Comparison of ENCODE assay signal across 37 cellular contexts in the genomic region with DNA sequence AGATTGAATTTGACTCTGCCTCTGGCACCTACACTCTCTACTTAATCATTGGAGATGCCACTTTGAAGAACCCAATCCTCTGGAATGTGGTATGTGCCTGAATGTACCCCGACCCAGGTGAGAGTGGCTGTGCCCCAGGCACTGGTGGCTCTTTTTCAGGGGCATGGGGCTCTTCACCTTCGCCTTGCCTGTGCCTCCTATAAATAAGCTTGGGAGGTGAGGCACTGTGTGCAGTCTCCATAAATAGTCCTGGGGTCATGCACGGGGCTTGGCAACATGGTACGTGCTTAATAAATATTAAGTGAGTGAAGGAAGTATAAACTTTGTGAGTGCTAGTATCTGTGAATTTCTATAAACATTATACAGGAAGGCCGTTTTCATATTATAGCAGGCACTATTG. TPM values are rescaled to one million over a fixed set of nuclear protein-coding genes. Genes with fewer than 3 reads are reported as not detected.
DNase-seq lines count a peak whose midpoint lies in the region; ATAC-seq and TF ChIP-seq lines count a peak whose summit lies in the region.
"Had no signal": no experiment of that assay in that cellular context is flagged by ENCODE, and none has a peak within 500 bp of the region (broad histone marks: within the 10 kb centered on the region; RNA-seq: fewer than 3 reads in every experiment).

No MANE protein-coding gene starts in this region.

- intact Hi-C loops in left cardiac atrium (cut with DNase I) (no loop called here), gastrocnemius medialis (cut with DNase I; ENCODE audit: low total_unique reads) (no loop called here)

- H3K9me3 ChIP-seq in gastrocnemius medialis, result no peaks in the 10 kb centered on the region
- H3K9me3 ChIP-seq: A549, adrenal gland, Peyer's patch, SJSA1, uterus had no signal

- H3K27me3 ChIP-seq in GM23338 (ENCODE audit: insufficient read depth), result no peaks in the 10 kb centered on the region
- H3K27me3 ChIP-seq in gastrocnemius medialis, result no peaks in the 10 kb centered on the region
- H3K27me3 ChIP-seq: adrenal gland, foreskin keratinocyte, Peyer's patch, SJSA1, uterus had no signal

- H3K27ac ChIP-seq in GM23338 (ENCODE audit: low read depth) (peak overlapping the region; percentile 94), gastrocnemius medialis (peak overlapping the region; percentile 78 to 83 (median 82))
- H3K27ac ChIP-seq: A549, foreskin keratinocyte, GM23248, Peyer's patch, SJSA1, uterus had no signal

- H3K9me3 Mint-ChIP-seq in GM23338, result no peaks in the 10 kb centered on the region
- H3K9me3 Mint-ChIP-seq in brain, result no peaks in the 10 kb centered on the region
- H3K9me3 Mint-ChIP-seq in nephron progenitor cell, result no peaks in the 10 kb centered on the region
- H3K9me3 Mint-ChIP-seq: activated B cell treated with CpG ODN at 0.5 μM for 24 hours; activated naive CD4-positive, alpha-beta T cell treated with anti-CD3 and anti-CD28 coated beads for 36 hours; activated T-cell treated with anti-CD3 and anti-CD28 coated beads, Interleukin-2, amount 50 U/mL, for 72 hours; effector memory CD8-positive, alpha-beta T cell had no signal

- TF ChIP-seq POLR2A in gastrocnemius medialis (IDR thresholded peaks at IDR 0.05), result peak in 1 of 2 donors; percentile 29

- H4K20me1 ChIP-seq in GM23338 (replicated peaks; ENCODE audit: insufficient read depth), result peaks cover 29% of the 10 kb centered on the region

- H3K4me1 ChIP-seq in GM23338 (ENCODE audit: insufficient read depth) (peaks cover 33% of the 10 kb centered on the region), gastrocnemius medialis (peaks cover 80 to 87% of the 10 kb centered on the region in 2 donors)
- H3K4me1 ChIP-seq: A549, SJSA1 had no signal

- H3K36me3 ChIP-seq in GM23338 (ENCODE audit: insufficient read depth), result peaks cover 80% of the 10 kb centered on the region
- peaks cover 0 to 82% of the 10 kb centered on the region in 2 donors for H3K36me3 ChIP-seq in gastrocnemius medialis
- H3K36me3 ChIP-seq: uterus had no signal

- DNase-seq in GM23338 (ENCODE audit: low spot score) (no peak), left cardiac atrium (no peak), gastrocnemius medialis (peak in 1 of 2 donors; percentile 67), nephron progenitor cell (no peak), C1 segment of cervical spinal cord (lab: John Stamatoyannopoulos, UW) (no peak), hypothalamus (lab: John Stamatoyannopoulos, UW) (no peak)
- DNase-seq in stimulated activated CD4-positive, alpha-beta T cell treated with anti-CD3 and anti-CD28 coated beads, Interleukin-4, amount 100 ng/mL, for 4 hours, result no peak
- DNase-seq: activated B cell treated with CpG ODN at 0.5 μM for 24 hours; activated CD4-positive, alpha-beta T cell treated with anti-CD3 and anti-CD28 coated beads, Interleukin-2, amount 50 U/mL, for 1 hour; activated CD8-positive, alpha-beta memory T cell treated with anti-CD3 and anti-CD28 coated beads, Interleukin-2, amount 10 ng/mL, durations not matched to agents 7 days and 5 days; activated naive CD4-positive, alpha-beta T cell treated with anti-CD3 and anti-CD28 coated beads for 36 hours; activated T-cell treated with anti-CD3 and anti-CD28 coated beads, Interleukin-2, amount 50 U/mL, for 72 hours; DMS53; effector memory CD8-positive, alpha-beta T cell; hippocampal formation; midbrain; naive thymus-derived CD4-positive, alpha-beta T cell; NCI-H1092 treated with DMSO at 0.1 percent for 48 hours; NCI-H187; NCI-H526 treated with DMSO at 0.1 percent for 48 hours; stimulated activated CD4-positive, alpha-beta T cell treated with anti-CD3 and anti-CD28 coated beads, Interleukin-4, amount 100 ng/mL, for 24 hours; stimulated activated naive CD4-positive, alpha-beta T cell; uterus had no signal

- H3K27ac Mint-ChIP-seq in GM23338 (peak overlapping the region; percentile 83), brain (peak overlapping the region; percentile 89 to 97 (median 93)), nephron progenitor cell (no peak overlapping the region)
- H3K27ac Mint-ChIP-seq: activated B cell treated with CpG ODN at 0.5 μM for 24 hours; activated CD8-positive, alpha-beta memory T cell treated with anti-CD3 and anti-CD28 coated beads, Interleukin-2, amount 10 ng/mL, durations not matched to agents 7 days and 5 days; activated naive CD4-positive, alpha-beta T cell treated with anti-CD3 and anti-CD28 coated beads for 36 hours; activated T-cell treated with anti-CD3 and anti-CD28 coated beads, Interleukin-2, amount 50 U/mL, for 72 hours; effector memory CD8-positive, alpha-beta T cell had no signal

- H3K4me2 ChIP-seq in GM23338, result peak overlapping the region; percentile 61
- H3K4me2 ChIP-seq: A549 had no signal

- no peak overlapping the region for H2AFZ ChIP-seq in GM23338
- H2AFZ ChIP-seq: GM23248 had no signal

- H3K27me3 Mint-ChIP-seq in GM23338 (ENCODE audit: insufficient read depth, low read depth, poor library complexity) (peaks cover 3% of the 10 kb centered on the region), brain (no peaks in the 10 kb centered on the region), nephron progenitor cell (ENCODE audit: low read depth, poor library complexity) (no peaks in the 10 kb centered on the region)
- H3K27me3 Mint-ChIP-seq: activated B cell treated with CpG ODN at 0.5 μM for 24 hours; activated CD8-positive, alpha-beta memory T cell treated with anti-CD3 and anti-CD28 coated beads, Interleukin-2, amount 10 ng/mL, durations not matched to agents 7 days and 5 days; effector memory CD8-positive, alpha-beta T cell; naive thymus-derived CD4-positive, alpha-beta T cell had no signal

- H3K79me2 ChIP-seq in GM23338 (replicated peaks; ENCODE audit: insufficient read depth), result peaks cover 7% of the 10 kb centered on the region; the same call in 1 of the 2 replicates

- H3K4me1 Mint-ChIP-seq in GM23338 (peaks cover 42% of the 10 kb centered on the region), brain (peaks cover 86% of the 10 kb centered on the region), nephron progenitor cell (peaks cover 8% of the 10 kb centered on the region)
- H3K4me1 Mint-ChIP-seq: activated B cell treated with CpG ODN at 0.5 μM for 24 hours; activated CD8-positive, alpha-beta memory T cell treated with anti-CD3 and anti-CD28 coated beads, Interleukin-2, amount 10 ng/mL, durations not matched to agents 7 days and 5 days; naive thymus-derived CD4-positive, alpha-beta T cell had no signal

- H3F3A ChIP-seq in GM23338 (replicated peaks; ENCODE audit: low read depth), result peaks cover 11% of the 10 kb centered on the region; the same call in 1 of the 2 replicates

- H3K4me3 Mint-ChIP-seq in GM23338 (no peak overlapping the region; the same call in 2 of the 3 replicates), brain (no peak overlapping the region), nephron progenitor cell (no peak overlapping the region)
- H3K4me3 Mint-ChIP-seq: activated B cell treated with CpG ODN at 0.5 μM for 24 hours; activated CD8-positive, alpha-beta memory T cell treated with anti-CD3 and anti-CD28 coated beads, Interleukin-2, amount 10 ng/mL, durations not matched to agents 7 days and 5 days; activated naive CD4-positive, alpha-beta T cell treated with anti-CD3 and anti-CD28 coated beads for 36 hours; activated T-cell treated with anti-CD3 and anti-CD28 coated beads, Interleukin-2, amount 50 U/mL, for 72 hours; effector memory CD8-positive, alpha-beta T cell; naive thymus-derived CD4-positive, alpha-beta T cell had no signal

- no peak for TF ChIP-seq CTCF in GM23338 (conservative IDR thresholded peaks at IDR 0.05; ENCODE audit: low read depth in 2 of 2)
- no peak for TF ChIP-seq CTCF in brain (conservative IDR thresholded peaks at IDR 0.05)
- no peak for TF ChIP-seq CTCF in gastrocnemius medialis (IDR thresholded peaks at IDR 0.05 in 4 of 5, conservative IDR thresholded peaks at IDR 0.05 in 1 of 5)
- TF ChIP-seq CTCF in nephron progenitor cell (IDR thresholded peaks at IDR 0.05), result no peak

- peak; percentile 15; the same call in 1 of the 3 replicates for ATAC-seq in GM23338
- ATAC-seq in left cardiac atrium, result peak; percentile 39 to 63
- ATAC-seq in gastrocnemius medialis, result peak; percentile 64
- ATAC-seq: A549; activated CD8-positive, alpha-beta memory T cell treated with anti-CD3 and anti-CD28 coated beads, Interleukin-2, amount 10 ng/mL, durations not matched to agents 7 days and 5 days; activated T-cell treated with anti-CD3 and anti-CD28 coated beads, Interleukin-2, amount 50 U/mL, for 72 hours; effector memory CD8-positive, alpha-beta T cell; foreskin keratinocyte; K562; naive thymus-derived CD4-positive, alpha-beta T cell had no signal

- H3K4me3 ChIP-seq in GM23338, result no peak overlapping the region
- no peak overlapping the region for H3K4me3 ChIP-seq in gastrocnemius medialis
- H3K4me3 ChIP-seq: A549, adrenal gland, GM23248, K562, Peyer's patch, SJSA1, uterus had no signal

- H3K36me3 Mint-ChIP-seq in GM23338 (ENCODE audit: low read depth), result peaks cover 97% of the 10 kb centered on the region
- peaks cover 95% of the 10 kb centered on the region for H3K36me3 Mint-ChIP-seq in brain
- peaks cover 82% of the 10 kb centered on the region for H3K36me3 Mint-ChIP-seq in nephron progenitor cell (ENCODE audit: low read depth)

- in situ Hi-C loops in gastrocnemius medialis (cut with MboI; ENCODE audit: low sequenced_read_pairs in 4 of 4), result no loop called here

- H3K9me2 ChIP-seq in GM23338 (ENCODE audit: insufficient read depth), result no peaks in the 10 kb centered on the region

RNA-seq across cellular contexts. Expression of gene GHRH, which starts 33.0 kb away (rescaled TPM):
- total RNA-seq in GM23338 (2014; rRNA removed; shearing (Covaris generic)), result not detected in 2 replicates
- 0.40 TPM in 1 of 2 replicates, not detected in the other for polyA plus RNA-seq in GM23338 (2016; fragmentation: Nextera tagmentation; extraction: Ambion mirVana)
- not detected for polyA plus RNA-seq in brain (ENCODE audit: insufficient read depth, low read depth, low replicate concordance)
- total RNA-seq in left cardiac atrium, result 10 to 100 TPM in 1 of 2 donors, 1 to 10 TPM in 1; 4.2 to 10.7 TPM
- total RNA-seq in gastrocnemius medialis, result not detected
- total RNA-seq: activated B cell treated with CpG ODN at 0.5 μM for 24 hours; activated CD8-positive, alpha-beta memory T cell treated with anti-CD3 and anti-CD28 coated beads, Interleukin-2, amount 10 ng/mL, durations not matched to agents 7 days and 5 days; activated naive CD4-positive, alpha-beta T cell treated with anti-CD3 and anti-CD28 coated beads for 36 hours; activated T-cell treated with anti-CD3 and anti-CD28 coated beads, Interleukin-2, amount 50 U/mL, for 72 hours; adrenal gland; foreskin keratinocyte; G401; GM23248; K562; lower leg skin; M059J; naive thymus-derived CD4-positive, alpha-beta T cell; osteocyte; Peyer's patch; SJSA1; temporal lobe; uterus had no signal
- polyA plus RNA-seq: A549; esophagus; foreskin keratinocyte; GM23248; K562; naive thymus-derived CD4-positive, alpha-beta T cell had no signal

RNA-seq across cellular contexts. Expression of gene MROH8, which starts 49.3 kb away (rescaled TPM):
- total RNA-seq in GM23338 (2014; rRNA removed; shearing (Covaris generic)), result 0.63 TPM in 1 of 2 replicates, not detected in the other
- polyA plus RNA-seq in GM23338 (2016; fragmentation: Nextera tagmentation; extraction: Ambion mirVana), result 0.50 and 0.68 TPM in 2 replicates
- 4.9 TPM for polyA plus RNA-seq in brain (ENCODE audit: insufficient read depth, low read depth, low replicate concordance)
- 1 to 10 TPM; 4.8 to 6.8 TPM for total RNA-seq in left cardiac atrium
- total RNA-seq in gastrocnemius medialis, result 1 to 10 TPM; 1.4 to 4.4 (median 3.0) TPM

RNA-seq across cellular contexts. Expression of gene RPN2, which starts 49.5 kb away (rescaled TPM):
- total RNA-seq in GM23338 (2014; rRNA removed; shearing (Covaris generic)), result 267 and 302 TPM in 2 replicates
- polyA plus RNA-seq in GM23338 (2016; fragmentation: Nextera tagmentation; extraction: Ambion mirVana) (244 TPM in 2 replicates), brain (ENCODE audit: insufficient read depth, low read depth, low replicate concordance) (203 TPM)
- total RNA-seq in left cardiac atrium (100 to 1,000 TPM; 118 to 142 TPM), gastrocnemius medialis (100 to 1,000 TPM in 3 of 4 donors, 10 to 100 TPM in 1; 85.7 to 132 (median 127) TPM)
